30 cellular contexts compared by ENCODE assay signal in the genomic region with DNA sequence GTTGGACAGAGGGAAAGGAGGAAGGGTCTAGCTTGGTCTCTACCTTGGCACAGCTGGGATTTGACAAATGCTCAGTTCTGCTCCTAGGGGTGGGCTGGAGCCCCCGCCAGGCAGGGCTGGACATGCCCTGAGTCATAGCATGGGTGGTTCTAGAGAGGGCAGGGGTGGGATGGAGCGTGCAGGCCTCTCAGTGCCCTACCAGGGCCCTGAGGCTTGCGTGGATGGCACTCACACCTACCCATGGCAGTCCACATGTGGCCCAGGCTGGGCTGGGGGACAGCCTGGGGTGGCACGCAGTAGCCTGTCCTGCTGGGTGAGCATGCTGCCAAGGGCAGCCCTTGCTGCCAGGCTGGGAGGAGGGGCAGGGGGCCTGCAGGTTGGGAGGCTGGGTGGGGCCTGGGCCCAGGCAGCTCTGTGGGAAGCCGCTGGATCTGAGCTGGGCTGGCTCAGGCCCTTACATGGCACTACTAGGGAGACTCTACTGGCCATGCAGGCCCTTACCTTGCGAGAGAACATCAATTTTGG. TPM values are rescaled to one million over a fixed set of nuclear protein-coding genes. Genes with fewer than 3 reads are reported as not detected.
"Had no signal": no experiment of that assay in that cellular context is flagged by ENCODE, and none has a peak within 500 bp of the region (broad histone marks: within the 10 kb centered on the region; RNA-seq: fewer than 3 reads in every experiment).

No MANE protein-coding gene starts in this region.

- H3K27me3 Mint-ChIP-seq: activated CD4-positive, alpha-beta T cell treated with anti-CD3 and anti-CD28 coated beads, Interleukin-2, amount 10 ng/mL, durations not matched to agents 24 days and 14 days; activated CD8-positive, alpha-beta T cell treated with anti-CD3 and anti-CD28 coated beads for 36 hours; activated naive CD8-positive, alpha-beta T cell treated with anti-CD3 and anti-CD28 coated beads for 36 hours; central memory CD8-positive, alpha-beta T cell had no signal

- H3K9me3 ChIP-seq: ascending aorta had no signal

- H3K36me3 ChIP-seq: ascending aorta, cardiac muscle cell had no signal

- H3K4me1 ChIP-seq: ascending aorta had no signal

- H3K4me3 ChIP-seq: ascending aorta, cardiac muscle cell had no signal

- H3K27ac Mint-ChIP-seq: activated CD4-positive, alpha-beta T cell treated with anti-CD3 and anti-CD28 coated beads, Interleukin-2, amount 10 ng/mL, durations not matched to agents 24 days and 14 days; activated CD8-positive, alpha-beta T cell treated with anti-CD3 and anti-CD28 coated beads for 36 hours; activated naive CD8-positive, alpha-beta T cell treated with anti-CD3 and anti-CD28 coated beads for 36 hours; activated T-cell treated with anti-CD3 and anti-CD28 coated beads, Interleukin-2, amount 50 U/mL, for 72 hours; activated T-helper 17 cell treated with anti-CD3 and anti-CD28 coated beads, Interleukin-2, amount 50 U/mL, for 72 hours; T-helper 1 cell treated with Interleukin-12 subunit alpha and Interleukin-12 subunit beta and Interleukin-4 antibody, amounts not matched to agents 30 μg/mL and 1 μg/mL, for 36 hours; T-helper 2 cell treated with Interferon-gamma antibody and Interleukin-4, amounts not matched to agents 5 μg/mL and 100 μg/mL, for 36 hours had no signal

- H3K27ac ChIP-seq: ascending aorta, cardiac muscle cell, RWPE1 had no signal

- DNase-seq: activated CD4-positive, alpha-beta T cell treated with anti-CD3 and anti-CD28 coated beads, Interleukin-2, amount 10 ng/mL, durations not matched to agents 24 days and 14 days; activated CD4-positive, alpha-beta T cell treated with anti-CD3 and anti-CD28 coated beads, Interleukin-2, amount 50 U/mL, for 4 hours; activated CD8-positive, alpha-beta T cell treated with anti-CD3 and anti-CD28 coated beads for 36 hours; activated effector memory CD4-positive, alpha-beta T cell treated with anti-CD3 and anti-CD28 coated beads, Interleukin-2, amount 50 U/mL, for 16 hours; activated naive CD4-positive, alpha-beta T cell; activated naive CD4-positive, alpha-beta T cell treated with anti-CD3 and anti-CD28 coated beads, Interleukin-2, amount 50 U/mL, for 16 hours; activated naive CD8-positive, alpha-beta T cell treated with anti-CD3 and anti-CD28 coated beads for 36 hours; activated T-cell treated with anti-CD3 and anti-CD28 coated beads, Interleukin-2, amount 50 U/mL, for 1 hour; activated T-cell treated with anti-CD3 and anti-CD28 coated beads, Interleukin-2, amount 50 U/mL, for 72 hours; amniotic stem cell; Karpas-422; NCI-H1105; NCI-H1436 treated with DMSO at 0.1 percent for 48 hours; NCI-H1694 treated with DMSO at 0.1 percent for 48 hours; NCI-H2029; NCI-H345; NCI-H524 treated with DMSO at 0.1 percent for 48 hours; Right ventricle myocardium superior had no signal

- H3K4me1 Mint-ChIP-seq: activated T-helper 17 cell treated with anti-CD3 and anti-CD28 coated beads, Interleukin-2, amount 50 U/mL, for 72 hours; central memory CD8-positive, alpha-beta T cell had no signal

- FAIRE-seq: RCC 7860, TTC549 had no signal

- H3K36me3 Mint-ChIP-seq: activated naive CD8-positive, alpha-beta T cell treated with anti-CD3 and anti-CD28 coated beads for 36 hours had no signal

- H3K4me3 Mint-ChIP-seq: activated CD4-positive, alpha-beta T cell treated with anti-CD3 and anti-CD28 coated beads, Interleukin-2, amount 10 ng/mL, durations not matched to agents 24 days and 14 days; activated CD8-positive, alpha-beta T cell treated with anti-CD3 and anti-CD28 coated beads for 36 hours; activated naive CD8-positive, alpha-beta T cell treated with anti-CD3 and anti-CD28 coated beads for 36 hours; activated T-cell treated with anti-CD3 and anti-CD28 coated beads, Interleukin-2, amount 50 U/mL, for 72 hours; activated T-helper 17 cell treated with anti-CD3 and anti-CD28 coated beads, Interleukin-2, amount 50 U/mL, for 72 hours; central memory CD8-positive, alpha-beta T cell; T-helper 1 cell treated with Interleukin-12 subunit alpha and Interleukin-12 subunit beta and Interleukin-4 antibody, amounts not matched to agents 30 μg/mL and 1 μg/mL, for 36 hours; T-helper 2 cell treated with Interferon-gamma antibody and Interleukin-4, amounts not matched to agents 5 μg/mL and 100 μg/mL, for 36 hours had no signal

- H3K27me3 ChIP-seq: ascending aorta, cardiac muscle cell had no signal

- ATAC-seq: activated CD8-positive, alpha-beta T cell treated with anti-CD3 and anti-CD28 coated beads for 36 hours; activated T-cell treated with anti-CD3 and anti-CD28 coated beads, Interleukin-2, amount 50 U/mL, for 72 hours; activated T-helper 17 cell treated with anti-CD3 and anti-CD28 coated beads, Interleukin-2, amount 50 U/mL, for 72 hours had no signal

- H3K9me3 Mint-ChIP-seq: activated CD4-positive, alpha-beta T cell treated with anti-CD3 and anti-CD28 coated beads, Interleukin-2, amount 10 ng/mL, durations not matched to agents 24 days and 14 days; activated CD8-positive, alpha-beta T cell treated with anti-CD3 and anti-CD28 coated beads for 36 hours; activated naive CD8-positive, alpha-beta T cell treated with anti-CD3 and anti-CD28 coated beads for 36 hours; activated T-cell treated with anti-CD3 and anti-CD28 coated beads, Interleukin-2, amount 50 U/mL, for 72 hours; activated T-helper 17 cell treated with anti-CD3 and anti-CD28 coated beads, Interleukin-2, amount 50 U/mL, for 72 hours; central memory CD8-positive, alpha-beta T cell; T-helper 1 cell treated with Interleukin-12 subunit alpha and Interleukin-12 subunit beta and Interleukin-4 antibody, amounts not matched to agents 30 μg/mL and 1 μg/mL, for 36 hours; T-helper 2 cell treated with Interferon-gamma antibody and Interleukin-4, amounts not matched to agents 5 μg/mL and 100 μg/mL, for 36 hours had no signal

RNA-seq across cellular contexts. Expression of gene DOC2B, which starts 11.3 kb away (rescaled TPM):
- total RNA-seq: activated CD8-positive, alpha-beta T cell treated with anti-CD3 and anti-CD28 coated beads for 36 hours; MCF 10A had no signal

RNA-seq across cellular contexts. Expression of gene SCGB1C2, which starts 32.8 kb away (rescaled TPM):
- total RNA-seq: activated CD4-positive, alpha-beta T cell treated with anti-CD3 and anti-CD28 coated beads, Interleukin-2, amount 10 ng/mL, durations not matched to agents 24 days and 14 days; activated CD8-positive, alpha-beta memory T cell treated with anti-CD3 and anti-CD28 coated beads for 36 hours; activated CD8-positive, alpha-beta T cell treated with anti-CD3 and anti-CD28 coated beads for 36 hours; activated naive CD8-positive, alpha-beta T cell treated with anti-CD3 and anti-CD28 coated beads for 36 hours; activated T-cell treated with anti-CD3 and anti-CD28 coated beads, Interleukin-2, amount 50 U/mL, for 72 hours; activated T-helper 17 cell treated with anti-CD3 and anti-CD28 coated beads, Interleukin-2, amount 50 U/mL, for 72 hours; ascending aorta; cardiac muscle cell; MCF 10A; NCI-H460; Right ventricle myocardium superior had no signal
- polyA plus RNA-seq: cardiac muscle cell had no signal
